In genomic region chr1:98048234-98048633, GRCh38 we compare ENCODE assay signal across 1 cellular context.
TF ChIP-seq lines count a peak whose summit lies in the region.

No MANE protein-coding gene starts in this region.

TF ChIP-seq in HepG2, 621 proteins besides CTCF, POLR2A, EP300 and RAD21 (continued from another document and continues in another):
- TF ChIP-seq YEATS4 (CRISPR knock-in tag; IDR thresholded peaks at IDR 0.05; ENCODE audit: borderline replicate concordance) (no peak), E2F1 (CRISPR knock-in tag; IDR thresholded peaks at IDR 0.05) (no peak), ZNF142 (CRISPR knock-in tag; IDR thresholded peaks at IDR 0.05) (peak; percentile 49; the same call in 1 of the 2 replicates), XBP1 (CRISPR knock-in tag; IDR thresholded peaks at IDR 0.05) (peak; percentile 82; the same call in 1 of the 2 replicates), ZNF17 (CRISPR knock-in tag; IDR thresholded peaks at IDR 0.05) (no peak), SETDB1 (CRISPR knock-in tag; IDR thresholded peaks at IDR 0.05; ENCODE audit: borderline replicate concordance) (no peak), CCAR2 (optimal IDR thresholded peaks at IDR 0.05; ENCODE audit: low read depth, low read length) (no peak), TAF1 (CRISPR knock-in tag; IDR thresholded peaks at IDR 0.05) (no peak), RFX3 (CRISPR knock-in tag; IDR thresholded peaks at IDR 0.05) (no peak), NKX3-1 (CRISPR knock-in tag; IDR thresholded peaks at IDR 0.05) (peak; percentile 84; the same call in 1 of the 2 replicates), ONECUT2 (CRISPR knock-in tag; IDR thresholded peaks at IDR 0.05) (0 out of 2 replicates have a peak, but pooled peaks have one; percentile 48), TBP (CRISPR knock-in tag; IDR thresholded peaks at IDR 0.05) (no peak), GATA4 (IDR thresholded peaks at IDR 0.05; ENCODE audit: borderline replicate concordance, low read depth) (no peak), MED1 (CRISPR knock-in tag; IDR thresholded peaks at IDR 0.05) (peak; percentile 42; the same call in 1 of the 2 replicates), ZZZ3 (CRISPR knock-in tag; IDR thresholded peaks at IDR 0.05; ENCODE audit: borderline replicate concordance) (no peak), AGO1 (IDR thresholded peaks at IDR 0.05; ENCODE audit: low read depth, low read length, poor library complexity, severe bottlenecking) (no peak), ZNF691 (CRISPR knock-in tag; IDR thresholded peaks at IDR 0.05; ENCODE audit: borderline replicate concordance, low read depth) (peak; percentile 46; the same call in 1 of the 2 replicates), IRX3 (CRISPR knock-in tag; IDR thresholded peaks at IDR 0.05; ENCODE audit: borderline replicate concordance, low read depth) (no peak), PCBP2 (optimal IDR thresholded peaks at IDR 0.05; ENCODE audit: low read depth, low read length, poor library complexity, severe bottlenecking) (no peak), MXI1 (IDR thresholded peaks at IDR 0.05; ENCODE audit: borderline replicate concordance, low read depth, low read length) (no peak), FOXK1 (CRISPR knock-in tag; IDR thresholded peaks at IDR 0.05; ENCODE audit: borderline replicate concordance, low read depth) (peak; percentile 44; the same call in 1 of the 2 replicates), ZNF605 (CRISPR knock-in tag; IDR thresholded peaks at IDR 0.05) (peak; percentile 36; the same call in 1 of the 2 replicates), CC2D1A (CRISPR knock-in tag; IDR thresholded peaks at IDR 0.05) (no peak), ATF4 (CRISPR knock-in tag; IDR thresholded peaks at IDR 0.05) (no peak), ASH2L (IDR thresholded peaks at IDR 0.05; ENCODE audit: insufficient read length, low read depth, low read length) (no peak), ZNF431 (CRISPR knock-in tag; IDR thresholded peaks at IDR 0.05; ENCODE audit: borderline replicate concordance, low read depth) (0 out of 2 replicates have a peak, but pooled peaks have one; percentile 63), ZNF547 (CRISPR knock-in tag; IDR thresholded peaks at IDR 0.05) (no peak), ZSCAN21 (CRISPR knock-in tag; IDR thresholded peaks at IDR 0.05; ENCODE audit: borderline replicate concordance) (0 out of 2 replicates have a peak, but pooled peaks have one; percentile 60), ZNF101 (CRISPR knock-in tag; IDR thresholded peaks at IDR 0.05; ENCODE audit: borderline replicate concordance, low read depth) (no peak), HMG20B (CRISPR knock-in tag; conservative IDR thresholded peaks at IDR 0.05) (no peak), ZNF766 (CRISPR knock-in tag; IDR thresholded peaks at IDR 0.05; ENCODE audit: borderline replicate concordance) (peak; percentile 71; the same call in 1 of the 2 replicates), EHMT2 (IDR thresholded peaks at IDR 0.05; ENCODE audit: borderline replicate concordance, low read depth, low read length) (peak; percentile 92), NFIC (IDR thresholded peaks at IDR 0.05; ENCODE audit: low read length) (no peak), ZMAT5 (CRISPR knock-in tag; IDR thresholded peaks at IDR 0.05; ENCODE audit: borderline replicate concordance, low read depth) (no peak), RXRB (CRISPR knock-in tag; IDR thresholded peaks at IDR 0.05; ENCODE audit: borderline replicate concordance) (0 out of 2 replicates have a peak, but pooled peaks have one; percentile 22), ZNF224 (CRISPR knock-in tag; IDR thresholded peaks at IDR 0.05) (no peak), BORCS8-MEF2B (CRISPR knock-in tag; IDR thresholded peaks at IDR 0.05) (peak; percentile 78; the same call in 1 of the 2 replicates), ZNF124 (CRISPR knock-in tag; IDR thresholded peaks at IDR 0.05) (peak; percentile 70; the same call in 1 of the 2 replicates), ZNF607 (CRISPR knock-in tag; IDR thresholded peaks at IDR 0.05; ENCODE audit: borderline replicate concordance) (0 out of 2 replicates have a peak, but pooled peaks have one; percentile 31), SOX5 (CRISPR knock-in tag; IDR thresholded peaks at IDR 0.05; ENCODE audit: borderline replicate concordance) (no peak), ZNF800 (CRISPR knock-in tag; IDR thresholded peaks at IDR 0.05) (peak; percentile 47; the same call in 1 of the 2 replicates), TOPORS (CRISPR knock-in tag; IDR thresholded peaks at IDR 0.05) (no peak), RELA (CRISPR knock-in tag; IDR thresholded peaks at IDR 0.05) (no peak), HNRNPLL (IDR thresholded peaks at IDR 0.05; ENCODE audit: low read depth, low read length, poor library complexity, severe bottlenecking) (no peak), DNMT3B (CRISPR knock-in tag; conservative IDR thresholded peaks at IDR 0.05) (0 out of 2 replicates have a peak, but pooled peaks have one; percentile 77), REST (IDR thresholded peaks at IDR 0.05; ENCODE audit: borderline replicate concordance in 1 of 2, low read depth in 1 of 2, low read length in 2 of 2) (peak in 1 of 2 experiments; percentile 99), POGK (CRISPR knock-in tag; conservative IDR thresholded peaks at IDR 0.05) (peak; percentile 65)
